ENCODE assay signal across 19 cellular contexts in genomic region chr1:204846546-204846945, GRCh38. TPM values are rescaled to one million over a fixed set of nuclear protein-coding genes. Genes with fewer than 3 reads are reported as not detected.
DNase-seq lines count a peak whose midpoint lies in the region; FAIRE-seq and TF ChIP-seq lines count a peak whose summit lies in the region.
"Had no signal": no experiment of that assay in that cellular context is flagged by ENCODE, and none has a peak within 500 bp of the region (broad histone marks: within the 10 kb centered on the region; RNA-seq: fewer than 3 reads in every experiment).

No MANE protein-coding gene starts in this region.

- H3K27ac ChIP-seq in substantia nigra (ENCODE audit: low read depth, low read length, poor library complexity, severe bottlenecking), result peak overlapping the region; percentile 95
- H3K27ac ChIP-seq: hepatocyte, SK-N-MC had no signal

- DNase-seq in NCI-H1092 (lab: John Stamatoyannopoulos, UW) (peak; percentile 86), NCI-H510A treated with DMSO at 0.1 percent for 48 hours (lab: John Stamatoyannopoulos, UW) (peak; percentile 49), hypothalamus (lab: John Stamatoyannopoulos, UW) (peak in 43 of 51 donors; percentile 29 to 91 (median 75)), substantia nigra (lab: John Stamatoyannopoulos, UW) (peak in 47 of 49 donors; percentile 41 to 93 (median 80)), GM12892 (ENCODE audit: insufficient read length) (no peak), GM19239 (ENCODE audit: insufficient read length, low spot score) (no peak)
- no peak for DNase-seq in activated CD8-positive, alpha-beta memory T cell treated with anti-CD3 and anti-CD28 coated beads, Interleukin-2, amount 50 U/mL, for 48 hours
- DNase-seq: activated CD4-positive, alpha-beta T cell treated with anti-CD3 and anti-CD28 coated beads for 1 hour; aorta; GDM1; H7; NCI-H1436; NCI-H524 treated with DMSO at 0.1 percent for 48 hours; PC-3; stimulated activated CD4-positive, alpha-beta T cell treated with anti-CD3 and anti-CD28 coated beads, Interleukin-2, amount 100 ng/mL, for 48 hours; T1000 had no signal

- no peak for TF ChIP-seq POLR2A in GM12892 (IDR thresholded peaks at IDR 0.05; ENCODE audit: low read depth, low read length)

- FAIRE-seq in GM12892 (lab: Jason Lieb, UNC) (no peak), GM19239 (lab: Jason Lieb, UNC) (no peak)
- FAIRE-seq: GM12878 had no signal

RNA-seq across cellular contexts. Expression of gene NFASC, which starts 24.1 kb away (rescaled TPM):
- polyA plus RNA-seq in GM12892 (2012; ENCODE audit: missing spikeins), result not detected

Comparison
In these comparisons a context has a peak if more than half of its experiments do, and no peak if none do; other contexts are left out.
1. DNase-seq: peak in NCI-H1092 (single experiment), NCI-H510A treated with DMSO at 0.1 percent for 48 hours (single experiment), hypothalamus (43 of 51) and substantia nigra (47 of 49); none in GM12892 (single experiment), activated CD8-positive, alpha-beta memory T cell treated with anti-CD3 and anti-CD28 coated beads, Interleukin-2, amount 50 U/mL, for 48 hours (single experiment) and GM19239 (single experiment).